In genomic region chr6:27144740-27145079, GRCh38 we compare ENCODE assay signal across 10 cellular contexts.
DNase-seq lines count a peak whose midpoint lies in the region; ATAC-seq and TF ChIP-seq lines count a peak whose summit lies in the region.
"Had no signal": no experiment of that assay in that cellular context is flagged by ENCODE, and none has a peak within 500 bp of the region (broad histone marks: within the 10 kb centered on the region; RNA-seq: fewer than 3 reads in every experiment).

No MANE protein-coding gene starts in this region.

- no peaks in the 10 kb centered on the region for H3K9me3 ChIP-seq in tibial artery
- no peaks in the 10 kb centered on the region for H3K9me3 ChIP-seq in testis

- H3K4me3 ChIP-seq in fibroblast of pulmonary artery (replicated peaks; ENCODE audit: low read depth, low read length) (peak overlapping the region; percentile 91), tibial artery (peak overlapping the region; percentile 62 to 78), testis (peak overlapping the region in 1 of 2 donors; percentile 71)

- H3K9me3 Mint-ChIP-seq in activated naive CD8-positive, alpha-beta T cell (ENCODE audit: low read depth) = no peaks in the 10 kb centered on the region
- no peaks in the 10 kb centered on the region for H3K9me3 Mint-ChIP-seq in activated naive CD8-positive, alpha-beta T cell treated with anti-CD3 and anti-CD28 coated beads, Interleukin-2, amount 50 U/mL, for 24 hours

- H3K27me3 ChIP-seq in tibial artery = no peaks in the 10 kb centered on the region
- H3K27me3 ChIP-seq in testis = no peaks in the 10 kb centered on the region

- DNase-seq in activated naive CD8-positive, alpha-beta T cell treated with anti-CD3 and anti-CD28 coated beads, Interleukin-2, amount 50 U/mL, for 24 hours = no peak
- DNase-seq in RKO (ENCODE audit: low spot score) = peak; percentile 56
- DNase-seq in fibroblast of pulmonary artery (ENCODE audit: low read depth) = no peak
- DNase-seq in tibial artery = no peak
- no peak for DNase-seq in GM19238 (ENCODE audit: insufficient read length, low spot score)
- no peak for DNase-seq in testis
- DNase-seq: activated T-cell treated with anti-CD3 and anti-CD28 coated beads, Interleukin-2, amount 50 U/mL, for 1 hour; NCI-H2171 treated with DMSO at 0.1 percent for 48 hours had no signal

- H3K27me3 Mint-ChIP-seq in activated naive CD8-positive, alpha-beta T cell = no peaks in the 10 kb centered on the region
- H3K27me3 Mint-ChIP-seq in activated naive CD8-positive, alpha-beta T cell treated with anti-CD3 and anti-CD28 coated beads, Interleukin-2, amount 50 U/mL, for 24 hours = no peaks in the 10 kb centered on the region

- H3K4me1 ChIP-seq in tibial artery = peaks cover 0 to 26% (median 10%) of the 10 kb centered on the region in 4 donors
- no peaks in the 10 kb centered on the region for H3K4me1 ChIP-seq in testis

- TF ChIP-seq POLR2A in testis (IDR thresholded peaks at IDR 0.05) = no peak

- intact Hi-C loops in tibial artery (cut with DNase I; ENCODE audit: low total_unique reads) = no loop called here
- intact Hi-C loops in testis (cut with DNase I; ENCODE audit: low total_unique reads) = no loop called here

- H3K27ac ChIP-seq in tibial artery (peak overlapping the region in 1 of 2 donors; percentile 87), testis (peak overlapping the region in 1 of 2 donors; percentile 92)

- H3K4me1 Mint-ChIP-seq in activated naive CD8-positive, alpha-beta T cell (ENCODE audit: low read depth) = peaks cover 34% of the 10 kb centered on the region
- H3K4me1 Mint-ChIP-seq in activated naive CD8-positive, alpha-beta T cell treated with anti-CD3 and anti-CD28 coated beads, Interleukin-2, amount 50 U/mL, for 24 hours = peaks cover 35% of the 10 kb centered on the region

- ATAC-seq in activated naive CD8-positive, alpha-beta T cell treated with anti-CD3 and anti-CD28 coated beads, Interleukin-2, amount 50 U/mL, for 24 hours = no peak
- no peak for ATAC-seq in HG02588 (IDR thresholded peaks at IDR 0.05; ENCODE audit: unreplicated experiment)

- no peak for TF ChIP-seq CTCF in fibroblast of pulmonary artery (IDR thresholded peaks at IDR 0.05; ENCODE audit: low read length, missing control alignments)
- no peak for TF ChIP-seq CTCF in tibial artery (IDR thresholded peaks at IDR 0.05)
- no peak for TF ChIP-seq CTCF in testis (IDR thresholded peaks at IDR 0.05)

- H3K36me3 ChIP-seq in tibial artery (no peaks in the 10 kb centered on the region), testis (ENCODE audit: low read depth, missing control alignments) (no peaks in the 10 kb centered on the region)

- WGBS in testis, 2 donors = 40 to 41% methylated on average over 6 of the region's 6 CpGs

- peak overlapping the region; percentile 66 for H3K27ac Mint-ChIP-seq in activated naive CD8-positive, alpha-beta T cell
- no peak overlapping the region for H3K27ac Mint-ChIP-seq in activated naive CD8-positive, alpha-beta T cell treated with anti-CD3 and anti-CD28 coated beads, Interleukin-2, amount 50 U/mL, for 24 hours

- H3K36me3 Mint-ChIP-seq in activated naive CD8-positive, alpha-beta T cell = peaks cover 2% of the 10 kb centered on the region
- H3K36me3 Mint-ChIP-seq in activated naive CD8-positive, alpha-beta T cell treated with anti-CD3 and anti-CD28 coated beads, Interleukin-2, amount 50 U/mL, for 24 hours (ENCODE audit: low read depth) = peaks cover 5% of the 10 kb centered on the region

- H3K4me3 Mint-ChIP-seq in activated naive CD8-positive, alpha-beta T cell = no peak overlapping the region
- H3K4me3 Mint-ChIP-seq in activated naive CD8-positive, alpha-beta T cell treated with anti-CD3 and anti-CD28 coated beads, Interleukin-2, amount 50 U/mL, for 24 hours = no peak overlapping the region
